In the genomic region with DNA sequence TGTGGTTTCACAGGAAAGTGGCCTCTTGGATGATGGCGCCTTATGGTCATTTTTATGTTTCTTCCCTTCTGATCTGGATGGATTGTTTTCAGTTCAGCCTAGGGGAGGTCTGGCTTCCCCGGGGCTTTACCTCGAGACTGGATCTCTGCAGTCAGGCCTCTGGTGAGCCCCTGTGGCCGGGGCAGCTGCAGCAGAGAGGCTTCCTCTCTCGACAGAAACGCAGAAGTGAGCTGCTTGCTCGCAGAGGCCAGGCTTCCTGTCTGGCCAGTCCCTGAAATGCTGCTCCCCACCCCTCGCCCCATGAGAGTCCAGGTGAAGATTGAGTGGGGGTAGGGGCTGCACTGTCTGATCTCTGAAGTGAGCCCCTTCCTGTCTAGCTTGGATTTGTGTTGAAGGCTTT, we compare ENCODE assay signal across 8 cellular contexts. TPM values are rescaled to one million over a fixed set of nuclear protein-coding genes. Genes with fewer than 3 reads are reported as not detected.
A peak's percentile ranks its signal among the peaks of the same experiment; 100 is the strongest.
DNase-seq lines count a peak whose midpoint lies in the region; ATAC-seq, FAIRE-seq and TF ChIP-seq lines count a peak whose summit lies in the region.

No MANE protein-coding gene starts in this region.

- ATAC-seq in GM18519 (IDR thresholded peaks at IDR 0.05; ENCODE audit: low FRiP score, unreplicated experiment) (peak; percentile 33), HG02852 (IDR thresholded peaks at IDR 0.05; ENCODE audit: unreplicated experiment) (peak; percentile 45), HG03565 (IDR thresholded peaks at IDR 0.05; ENCODE audit: unreplicated experiment) (no peak), GM18870 (IDR thresholded peaks at IDR 0.05; ENCODE audit: unreplicated experiment) (no peak)

- no peaks in the 10 kb centered on the region for H3K9me3 Mint-ChIP-seq in mesothelial cell of epicardium

- no peak overlapping the region for H3K4me3 Mint-ChIP-seq in mesothelial cell of epicardium

- no peaks in the 10 kb centered on the region for H3K27me3 Mint-ChIP-seq in mesothelial cell of epicardium (ENCODE audit: low read depth)

- TF ChIP-seq POLR2A in Raji (IDR thresholded peaks at IDR 0.05; ENCODE audit: insufficient read depth, low read depth, low read length): peak; percentile 72

- DNase-seq in mesothelial cell of epicardium (ENCODE audit: low spot score in 2 of 2, unreplicated experiment in 2 of 2): no peak
- no peak for DNase-seq in NCI-H1105 (lab: John Stamatoyannopoulos, UW)
- no peak for DNase-seq in RCC 7860 (ENCODE audit: low spot score)

- TF ChIP-seq CTCF in mesothelial cell of epicardium (IDR thresholded peaks at IDR 0.05; ENCODE audit: unreplicated experiment): no peak

- no peak for FAIRE-seq in RCC 7860 (lab: Jason Lieb, UNC)

- H3K27ac Mint-ChIP-seq in mesothelial cell of epicardium: peak overlapping the region; percentile 83

- H3K36me3 Mint-ChIP-seq in mesothelial cell of epicardium: no peaks in the 10 kb centered on the region

- H3K4me1 Mint-ChIP-seq in mesothelial cell of epicardium: peaks cover 15% of the 10 kb centered on the region

RNA-seq across cellular contexts. Expression of gene PLCG2, which starts 44.0 kb away (rescaled TPM):
- total RNA-seq in mesothelial cell of epicardium: 3.1 to 5.7 TPM (median 4.2 TPM) in 3 replicates

Comparison
In these comparisons a context has a peak if more than half of its experiments do, and no peak if none do; other contexts are left out.
1. ATAC-seq: peak in GM18519 (single experiment) and HG02852 (single experiment); none in HG03565 (single experiment) and GM18870 (single experiment).